ENCODE assay signal across 11 cellular contexts in the genomic region with DNA sequence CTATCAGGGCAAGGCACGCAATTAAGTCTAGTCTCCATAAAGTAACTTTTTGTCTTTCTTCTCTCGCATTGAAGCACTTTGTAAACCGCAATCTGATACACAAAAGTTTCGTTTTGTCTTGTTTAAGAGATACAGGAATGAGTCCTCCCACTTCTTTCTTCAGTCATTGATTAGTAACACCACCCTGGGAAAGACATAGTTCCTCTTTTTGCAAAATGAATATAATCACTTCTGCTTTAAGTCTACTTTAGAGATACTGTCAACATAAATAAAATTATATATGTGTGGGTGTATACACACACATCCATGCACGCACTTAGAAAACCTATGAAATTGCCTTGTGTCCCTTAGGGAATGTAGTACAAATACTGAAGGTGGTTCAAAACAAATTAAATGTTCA. TPM values are rescaled to one million over a fixed set of nuclear protein-coding genes. Genes with fewer than 3 reads are reported as not detected.
DNase-seq lines count a peak whose midpoint lies in the region; ATAC-seq and TF ChIP-seq lines count a peak whose summit lies in the region.
"Had no signal": no experiment of that assay in that cellular context is flagged by ENCODE, and none has a peak within 500 bp of the region (broad histone marks: within the 10 kb centered on the region; RNA-seq: fewer than 3 reads in every experiment).

No MANE protein-coding gene starts in this region.

- TF ChIP-seq CTCF in GM12865 (IDR thresholded peaks at IDR 0.05; ENCODE audit: insufficient read depth, low read depth, low read length, missing control alignments), result no peak
- TF ChIP-seq CTCF in brain microvascular endothelial cell (IDR thresholded peaks at IDR 0.05; ENCODE audit: low read depth, low read length, missing control alignments), result no peak

- H3K27me3 ChIP-seq in brain microvascular endothelial cell (replicated peaks), result no peaks in the 10 kb centered on the region
- H3K27me3 ChIP-seq: BLaER1 had no signal

- no peaks in the 10 kb centered on the region for H3K36me3 ChIP-seq in brain microvascular endothelial cell (replicated peaks)

- in situ Hi-C loops in brain microvascular endothelial cell (cut with HindIII; ENCODE audit: low pct_ligation_motif_present, low sequenced_read_pairs), result loop anchor here (25.0 kb wide), 1 partner anchor 236 kb away; a partner anchor contains a TSS

- no peak overlapping the region for H3K27ac ChIP-seq in brain microvascular endothelial cell
- H3K27ac ChIP-seq: BLaER1 had no signal

- H3K4me3 ChIP-seq in GM12865 (ENCODE audit: low read depth, low read length) (no peak overlapping the region), brain microvascular endothelial cell (ENCODE audit: low read depth, low read length) (no peak overlapping the region)
- H3K4me3 ChIP-seq: BLaER1 had no signal

- DNase-seq in GM12865 (ENCODE audit: low read depth) (peak; percentile 88), NOMO-1 (lab: John Stamatoyannopoulos, UW; ENCODE audit: unreplicated experiment in 2 of 2) (peak; percentile 83 to 98), NCI-H1436 (lab: John Stamatoyannopoulos, UW) (no peak), left lobe of liver (ENCODE audit: low spot score) (no peak), brain microvascular endothelial cell (no peak), HPDE6-E6E7 (ENCODE audit: extremely low spot score) (no peak)
- DNase-seq: SHP77 treated with DMSO at 0.1 percent for 48 hours; stimulated activated CD4-positive, alpha-beta T cell treated with anti-CD3 and anti-CD28 coated beads, Interleukin-2, amount 100 ng/mL, for 48 hours had no signal

- peak; percentile 75 for ATAC-seq in GM19452 (IDR thresholded peaks at IDR 0.05; ENCODE audit: unreplicated experiment)
- peak; percentile 87 for ATAC-seq in HG03025 (IDR thresholded peaks at IDR 0.05; ENCODE audit: low FRiP score, unreplicated experiment)
- ATAC-seq in left lobe of liver, result no peak

RNA-seq across cellular contexts. Expression of a gene that starts 11.7 kb away (rescaled TPM):
- 10.3 TPM for total RNA-seq in left lobe of liver

Comparison
In these comparisons a context has a peak if more than half of its experiments do, and no peak if none do; other contexts are left out.
1. DNase-seq: peak in GM12865 (single experiment) and NOMO-1 (2 of 2); none in NCI-H1436 (single experiment), left lobe of liver (single experiment), brain microvascular endothelial cell (single experiment) and HPDE6-E6E7 (single experiment).